In the genomic region with DNA sequence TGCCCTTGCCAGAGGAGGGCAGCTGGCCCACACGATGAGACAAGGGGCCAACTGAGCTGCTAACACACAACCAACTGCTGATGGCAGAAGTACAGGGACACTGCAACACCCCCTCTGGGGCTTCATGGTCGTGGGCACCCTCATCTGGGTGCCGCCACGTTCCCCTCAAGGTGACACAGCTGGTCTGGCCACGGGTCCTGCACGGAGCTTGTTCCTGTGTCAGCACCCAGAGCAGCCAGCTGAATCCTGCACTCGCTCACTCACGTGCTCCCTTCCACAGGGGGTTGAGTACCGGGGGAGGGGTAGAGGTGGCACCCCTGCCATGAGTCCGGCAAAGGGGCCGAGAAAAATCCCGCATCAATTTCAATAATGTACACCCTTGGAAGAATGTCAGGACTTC, we compare ENCODE assay signal across 16 cellular contexts.
DNase-seq lines count a peak whose midpoint lies in the region; ATAC-seq, FAIRE-seq and TF ChIP-seq lines count a peak whose summit lies in the region.
"Had no signal": no experiment of that assay in that cellular context is flagged by ENCODE, and none has a peak within 500 bp of the region (broad histone marks: within the 10 kb centered on the region; RNA-seq: fewer than 3 reads in every experiment).

No MANE protein-coding gene starts in this region.

- no peaks in the 10 kb centered on the region for H3K4me1 ChIP-seq in H9 (ENCODE audit: insufficient read depth, low read length)
- H3K4me1 ChIP-seq in kidney (ENCODE audit: control insufficient read depth in 1 of 2, insufficient read depth in 1 of 2, low read depth in 1 of 2, low read length in 2 of 2) = no peaks in the 10 kb centered on the region
- H3K4me1 ChIP-seq in upper lobe of right lung = no peaks in the 10 kb centered on the region
- H3K4me1 ChIP-seq in esophagus muscularis mucosa = no peaks in the 10 kb centered on the region
- H3K4me1 ChIP-seq: Caco-2 had no signal

- H3K9ac ChIP-seq in H9 (ENCODE audit: extremely low read depth, insufficient read length, low read length) = no peak overlapping the region
- no peak overlapping the region for H3K9ac ChIP-seq in kidney (ENCODE audit: low read length in 2 of 2)

- TF ChIP-seq CTCF in H9 (conservative IDR thresholded peaks at IDR 0.05) (no peak), kidney (IDR thresholded peaks at IDR 0.05; ENCODE audit: borderline replicate concordance, extremely low read depth, insufficient read depth) (no peak), upper lobe of right lung (IDR thresholded peaks at IDR 0.05) (no peak), esophagus muscularis mucosa (IDR thresholded peaks at IDR 0.05) (no peak)

- no peak overlapping the region for H2AK5ac ChIP-seq in H9 (ENCODE audit: insufficient read length, low read length)

- no peaks in the 10 kb centered on the region for H3K79me1 ChIP-seq in H9 (ENCODE audit: insufficient read depth, low read depth, low read length, poor library complexity, severe bottlenecking)

- intact Hi-C loops in kidney (cut with DNase I) (no loop called here), upper lobe of right lung (cut with DNase I) (no loop called here), esophagus muscularis mucosa (cut with DNase I) (no loop called here)

- H3K27me3 Mint-ChIP-seq in H9 (ENCODE audit: low read depth) = no peaks in the 10 kb centered on the region
- H3K27me3 Mint-ChIP-seq: CD4-positive, alpha-beta memory T cell had no signal

- no peaks in the 10 kb centered on the region for H3K9me3 Mint-ChIP-seq in H9

- no peak overlapping the region for H2BK15ac ChIP-seq in H9 (ENCODE audit: low read depth, low read length)

- no peak overlapping the region for H3K27ac ChIP-seq in H9 (ENCODE audit: insufficient read length, low read depth, low read length)
- no peak overlapping the region for H3K27ac ChIP-seq in kidney (ENCODE audit: low read depth in 2 of 2, low read length in 2 of 2)
- no peak overlapping the region for H3K27ac ChIP-seq in upper lobe of right lung
- H3K27ac ChIP-seq in esophagus muscularis mucosa (replicated peaks in 1 of 4) = no peak overlapping the region

- no peak overlapping the region for H2BK5ac ChIP-seq in H9 (ENCODE audit: insufficient read length, low read length)

- H4K20me1 ChIP-seq in H9 (ENCODE audit: control insufficient read depth, insufficient read depth, insufficient read length) = no peaks in the 10 kb centered on the region

- H3K27ac Mint-ChIP-seq in H9 = no peak overlapping the region
- H3K27ac Mint-ChIP-seq: CD4-positive, alpha-beta memory T cell had no signal

- H3K14ac ChIP-seq in H9 (ENCODE audit: insufficient read depth, low read length) = no peak overlapping the region

- H2BK120ac ChIP-seq in H9 (ENCODE audit: low read depth, low read length, poor library complexity, severe bottlenecking) = peak overlapping the region; percentile 1

- no peak overlapping the region for H2AFZ ChIP-seq in H9 (ENCODE audit: low read length)

- no peaks in the 10 kb centered on the region for H3K9me3 ChIP-seq in H9 (ENCODE audit: control insufficient read depth, low read depth, low read length)
- no peaks in the 10 kb centered on the region for H3K9me3 ChIP-seq in kidney (ENCODE audit: control insufficient read depth in 1 of 2, low read length in 2 of 2)
- H3K9me3 ChIP-seq in upper lobe of right lung = no peaks in the 10 kb centered on the region
- H3K9me3 ChIP-seq in esophagus muscularis mucosa = no peaks in the 10 kb centered on the region
- H3K9me3 ChIP-seq: Caco-2 had no signal

- H3K4me2 ChIP-seq in H9 (ENCODE audit: insufficient read depth, insufficient read length, low read length) = no peak overlapping the region

- no peaks in the 10 kb centered on the region for H3K4me1 Mint-ChIP-seq in H9
- H3K4me1 Mint-ChIP-seq: CD4-positive, alpha-beta memory T cell had no signal

- DNase-seq in H9 (no peak), kidney (peak; percentile 74), upper lobe of right lung (no peak), esophagus muscularis mucosa (ENCODE audit: extremely low spot score) (no peak), cortex of kidney (lab: John Stamatoyannopoulos, UW) (no peak)
- DNase-seq in central memory CD4-positive, alpha-beta T cell = no peak
- DNase-seq: C1 segment of cervical spinal cord; Caco-2; CD4-positive, alpha-beta memory T cell; DMS153; DND-41; H7 had no signal

- no peak overlapping the region for H4K5ac ChIP-seq in H9 (ENCODE audit: insufficient read length, low read depth, low read length)

- TF ChIP-seq POLR2A in esophagus muscularis mucosa (IDR thresholded peaks at IDR 0.05; ENCODE audit: low read depth) = no peak

- FAIRE-seq in kidney (lab: Jason Lieb, UNC) = no peak
- FAIRE-seq: G401.6, GM12892, H1 had no signal

- no peaks in the 10 kb centered on the region for H3K79me2 ChIP-seq in H9 (ENCODE audit: insufficient read depth, low read length)

- no peak overlapping the region for H2BK20ac ChIP-seq in H9 (ENCODE audit: low read depth, low read length, poor library complexity, severe bottlenecking)

- peak; percentile 13 for ATAC-seq in upper lobe of right lung
- ATAC-seq: HCT116 had no signal

- no CpG with 5 or more reads among the region's 12 CpGs for whole genome bisulfite sequencing in H9 (ENCODE audit: extremely low coverage, insufficient read length, low lambda C conversion rate)
- WGBS in esophagus muscularis mucosa = 88% methylated on average over 5 of the region's 12 CpGs

- H3K27me3 ChIP-seq in H9 (ENCODE audit: insufficient read depth, low read length) (no peaks in the 10 kb centered on the region), upper lobe of right lung (no peaks in the 10 kb centered on the region), esophagus muscularis mucosa (no peaks in the 10 kb centered on the region)

- no peak for TF ChIP-seq EP300 in esophagus muscularis mucosa (IDR thresholded peaks at IDR 0.05)

- no peaks in the 10 kb centered on the region for H3K23me2 ChIP-seq in H9 (ENCODE audit: insufficient read length, low read depth, low read length, poor library complexity, severe bottlenecking)

- no peak overlapping the region for H3K4ac ChIP-seq in H9 (ENCODE audit: low read depth, low read length)

- no peak overlapping the region for H2BK12ac ChIP-seq in H9 (ENCODE audit: insufficient read length, low read depth, low read length)

- H3K4me3 ChIP-seq in kidney (ENCODE audit: low read length in 2 of 2) = no peak overlapping the region
- H3K4me3 ChIP-seq in upper lobe of right lung = no peak overlapping the region
- no peak overlapping the region for H3K4me3 ChIP-seq in esophagus muscularis mucosa

- H3K4me3 Mint-ChIP-seq in H9 = no peak overlapping the region
- H3K4me3 Mint-ChIP-seq: CD4-positive, alpha-beta memory T cell had no signal

- H3K56ac ChIP-seq in H9 (ENCODE audit: insufficient read length, low read depth, low read length) = no peak overlapping the region

- H3K18ac ChIP-seq in H9 (ENCODE audit: insufficient read length, low read depth, low read length) = no peak overlapping the region

- no peak overlapping the region for H4K8ac ChIP-seq in H9 (replicated peaks; ENCODE audit: insufficient read length, low read depth, low read length)

- H3K36me3 ChIP-seq in kidney (ENCODE audit: control insufficient read depth in 1 of 2, insufficient read depth in 2 of 2, low read length in 2 of 2) (no peaks in the 10 kb centered on the region), upper lobe of right lung (no peaks in the 10 kb centered on the region), esophagus muscularis mucosa (no peaks in the 10 kb centered on the region)

- H3K23ac ChIP-seq in H9 (ENCODE audit: insufficient read length, low read depth, low read length) = no peak overlapping the region

- no peak overlapping the region for H4K91ac ChIP-seq in H9 (ENCODE audit: insufficient read length, low read depth, low read length)

- no peaks in the 10 kb centered on the region for H3K36me3 Mint-ChIP-seq in H9 (ENCODE audit: insufficient read depth in 1 of 3, low read depth in 3 of 3)
- H3K36me3 Mint-ChIP-seq: CD4-positive, alpha-beta memory T cell had no signal

- H3T11ph ChIP-seq in H9 (ENCODE audit: low read length) = no peak overlapping the region
